1 cellular context compared by ENCODE assay signal in the genomic region with DNA sequence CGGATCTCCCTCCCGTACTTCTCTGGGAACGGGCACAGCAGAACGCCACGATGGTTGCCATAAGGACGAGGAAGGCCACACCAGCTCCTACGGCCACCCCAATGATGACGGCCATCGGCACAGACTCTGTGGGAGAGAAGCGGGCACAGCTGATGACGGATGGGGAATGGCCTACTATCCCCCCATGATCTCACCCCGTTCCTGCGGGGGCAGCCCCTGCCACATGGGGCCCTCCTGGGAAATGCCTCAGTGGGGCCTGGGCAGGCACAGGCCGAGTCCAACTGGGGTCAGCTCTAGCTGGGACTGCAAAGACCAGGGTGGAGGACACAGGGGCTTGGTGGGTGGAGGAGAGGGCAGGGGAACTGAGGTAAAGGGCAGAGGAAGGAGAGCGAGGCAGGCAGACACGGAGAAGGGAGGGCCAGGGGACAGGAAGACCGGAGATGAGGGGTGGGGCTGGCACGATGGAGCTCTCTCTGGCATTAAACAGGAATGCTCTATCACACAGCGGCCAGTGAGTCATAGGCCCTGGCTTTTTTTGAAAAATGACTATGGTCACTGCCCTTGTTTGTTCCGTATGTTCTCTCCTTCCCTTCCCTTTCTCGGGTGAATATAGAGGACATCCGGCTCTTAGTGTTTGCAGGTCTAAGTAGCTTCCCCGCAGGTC.
TF ChIP-seq lines count a peak whose summit lies in the region.

No MANE protein-coding gene starts in this region.

TF ChIP-seq in IMR-90, 13 proteins besides CTCF, POLR2A, EP300 and RAD21 (continued from another document):
- TF ChIP-seq NFE2L2 (IDR thresholded peaks at IDR 0.05; ENCODE audit: low read depth, low read length) (no peak), RFX5 (IDR thresholded peaks at IDR 0.05; ENCODE audit: low read depth, low read length) (no peak), BHLHE40 (IDR thresholded peaks at IDR 0.05; ENCODE audit: low read depth, low read length) (no peak), USF2 (IDR thresholded peaks at IDR 0.05; ENCODE audit: low read depth, low read length) (no peak), MXI1 (IDR thresholded peaks at IDR 0.05; ENCODE audit: borderline replicate concordance, low read depth, low read length) (no peak), RCOR1 (IDR thresholded peaks at IDR 0.05; ENCODE audit: insufficient replicate concordance, low read length) (no peak), SMC3 (IDR thresholded peaks at IDR 0.05; ENCODE audit: low read depth, low read length) (peak; percentile 25; the same call in 1 of the 2 replicates)
